ENCODE assay signal across 8 cellular contexts in the genomic region with DNA sequence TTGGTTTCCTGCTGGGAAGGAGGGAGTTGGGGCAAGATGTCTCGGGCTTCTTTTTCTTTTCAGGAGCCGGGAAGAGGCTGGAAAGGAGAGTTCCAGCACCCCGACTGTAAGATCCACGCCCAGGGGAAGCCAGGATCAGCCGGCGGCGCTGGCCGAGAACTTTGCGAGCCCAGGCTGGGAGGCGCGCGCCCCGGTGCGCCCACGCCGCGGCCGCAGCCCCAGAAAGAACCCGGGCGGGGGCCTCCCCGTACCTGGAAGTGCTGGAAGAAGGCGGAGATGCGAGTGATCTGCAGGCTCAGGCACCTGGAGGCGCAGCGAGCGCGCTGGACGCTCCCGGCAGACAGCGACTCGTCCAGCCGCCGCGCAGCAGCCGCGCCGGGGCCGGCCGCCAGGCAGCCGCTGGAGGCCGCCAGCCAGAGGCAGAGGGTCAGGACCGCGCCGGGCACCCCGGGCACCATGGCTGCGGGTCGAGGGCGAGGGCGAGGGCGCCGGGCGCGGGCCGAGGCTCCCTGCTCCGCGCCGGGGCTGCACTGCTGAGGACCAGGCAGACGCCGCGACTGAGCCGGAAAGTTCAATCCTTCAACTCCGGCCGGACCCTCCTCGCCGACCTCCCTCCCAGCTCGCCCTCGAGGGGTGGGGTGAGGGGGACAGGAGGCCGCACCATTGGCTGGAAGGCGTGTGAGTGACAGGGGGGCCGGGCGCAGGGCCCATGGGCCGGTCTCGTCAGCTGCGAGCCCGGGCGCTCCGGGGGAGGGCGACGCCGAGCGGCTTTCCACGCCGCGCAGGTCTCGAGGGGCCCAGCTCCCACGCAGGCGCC. TPM values are rescaled to one million over a fixed set of nuclear protein-coding genes. Genes with fewer than 3 reads are reported as not detected.
DNase-seq lines count a peak whose midpoint lies in the region; ATAC-seq and TF ChIP-seq lines count a peak whose summit lies in the region.

A gene with protein sequence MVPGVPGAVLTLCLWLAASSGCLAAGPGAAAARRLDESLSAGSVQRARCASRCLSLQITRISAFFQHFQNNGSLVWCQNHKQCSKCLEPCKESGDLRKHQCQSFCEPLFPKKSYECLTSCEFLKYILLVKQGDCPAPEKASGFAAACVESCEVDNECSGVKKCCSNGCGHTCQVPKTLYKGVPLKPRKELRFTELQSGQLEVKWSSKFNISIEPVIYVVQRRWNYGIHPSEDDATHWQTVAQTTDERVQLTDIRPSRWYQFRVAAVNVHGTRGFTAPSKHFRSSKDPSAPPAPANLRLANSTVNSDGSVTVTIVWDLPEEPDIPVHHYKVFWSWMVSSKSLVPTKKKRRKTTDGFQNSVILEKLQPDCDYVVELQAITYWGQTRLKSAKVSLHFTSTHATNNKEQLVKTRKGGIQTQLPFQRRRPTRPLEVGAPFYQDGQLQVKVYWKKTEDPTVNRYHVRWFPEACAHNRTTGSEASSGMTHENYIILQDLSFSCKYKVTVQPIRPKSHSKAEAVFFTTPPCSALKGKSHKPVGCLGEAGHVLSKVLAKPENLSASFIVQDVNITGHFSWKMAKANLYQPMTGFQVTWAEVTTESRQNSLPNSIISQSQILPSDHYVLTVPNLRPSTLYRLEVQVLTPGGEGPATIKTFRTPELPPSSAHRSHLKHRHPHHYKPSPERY (minus strand): TSS at position 559 of the 817 bp plus-strand sequence. CDS start 101 bp downstream, at position 458.

- H3K9me3 Mint-ChIP-seq in endothelial cell (ENCODE audit: unreplicated experiment) (no peaks in the 10 kb centered on the region), T-cell (no peaks in the 10 kb centered on the region)

- DNase-seq in COLO668 (lab: John Stamatoyannopoulos, UW; ENCODE audit: unreplicated experiment) (peak; percentile 59), NCI-H510A (lab: John Stamatoyannopoulos, UW) (peak; percentile 16), endothelial cell (ENCODE audit: low spot score) (peak; percentile 73), mucosa of gallbladder (ENCODE audit: low spot score) (peak; percentile 20), GM19240 (ENCODE audit: insufficient read length, low spot score) (no peak), T-cell (no peak)
- no peak for DNase-seq in stimulated activated CD4-positive, alpha-beta T cell treated with anti-CD3 and anti-CD28 coated beads, Interleukin-12 subunit alpha, Interleukin-12 subunit beta, amount 100 ng/mL, for 4 hours

- H3K27me3 Mint-ChIP-seq in endothelial cell (ENCODE audit: unreplicated experiment) = peaks cover 5% of the 10 kb centered on the region
- peaks cover 22 to 29% of the 10 kb centered on the region in 2 donors for H3K27me3 Mint-ChIP-seq in T-cell

- H3K36me3 Mint-ChIP-seq in endothelial cell (ENCODE audit: low read depth, unreplicated experiment) (no peaks in the 10 kb centered on the region), T-cell (no peaks in the 10 kb centered on the region)

- TF ChIP-seq CTCF in endothelial cell (IDR thresholded peaks at IDR 0.05; ENCODE audit: unreplicated experiment) = no peak

- H3K27ac Mint-ChIP-seq in endothelial cell (ENCODE audit: unreplicated experiment) = peak within 1 kb of the TSS; percentile 15
- peak within 1 kb of the TSS in 1 of 2 donors; percentile 8 for H3K27ac Mint-ChIP-seq in T-cell

- peaks cover 7% of the 10 kb centered on the region for H3K4me1 Mint-ChIP-seq in endothelial cell (ENCODE audit: unreplicated experiment)
- peaks cover 0 to 8% (median 6%) of the 10 kb centered on the region in 3 donors for H3K4me1 Mint-ChIP-seq in T-cell

- CTCF ChIA-PET in T-cell (lab: Charles Lee) = no interaction called here

- POLR2A ChIA-PET in T-cell (lab: Charles Lee) = no interaction called here

- H3K4me3 Mint-ChIP-seq in endothelial cell (ENCODE audit: unreplicated experiment) (peak within 1 kb of the TSS; percentile 89), T-cell (peak within 1 kb of the TSS in 1 of 3 donors; percentile 9)

- ATAC-seq in GM18520 (IDR thresholded peaks at IDR 0.05; ENCODE audit: unreplicated experiment) (no peak), T-cell (replicated peaks in 1 of 4) (no peak)

RNA-seq across cellular contexts. Expression of the gene that starts here (rescaled TPM):
- total RNA-seq in endothelial cell (ENCODE audit: unreplicated experiment) = 9.6 TPM
- 2.9 TPM for total RNA-seq in mucosa of gallbladder
- under 1 TPM in 3 of 5 donors, not detected in 2; 0.10 to 0.13 (median 0.12) TPM for total RNA-seq in T-cell

Comparison
In these comparisons a context has a peak if more than half of its experiments do, and no peak if none do; other contexts are left out.
1. DNase-seq: peak in COLO668 (single experiment), NCI-H510A (single experiment), endothelial cell (single experiment) and mucosa of gallbladder (single experiment); none in GM19240 (single experiment), T-cell (0 of 34) and stimulated activated CD4-positive, alpha-beta T cell treated with anti-CD3 and anti-CD28 coated beads, Interleukin-12 subunit alpha, Interleukin-12 subunit beta, amount 100 ng/mL, for 4 hours (single experiment).